18 cellular contexts compared by ENCODE assay signal in the genomic region with DNA sequence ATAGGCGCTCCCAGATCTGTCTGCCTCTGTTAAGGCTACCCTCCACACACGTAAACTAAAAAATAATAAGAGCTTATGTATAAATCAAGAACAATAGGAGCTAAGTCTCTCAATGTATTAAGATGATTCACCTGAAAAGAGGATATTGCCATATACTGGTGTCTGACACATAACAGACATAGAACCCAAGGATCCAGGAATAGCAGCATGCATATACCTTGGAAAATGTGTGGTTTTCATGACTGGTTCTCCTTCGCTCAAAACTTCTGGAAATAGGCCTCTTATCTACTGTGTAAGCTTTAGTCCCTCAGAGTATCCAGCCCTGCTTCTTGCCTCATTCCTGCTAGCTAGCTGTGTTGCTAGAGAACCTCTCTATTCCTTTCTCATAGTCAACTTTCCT.
A peak's percentile ranks its signal among the peaks of the same experiment; 100 is the strongest.
DNase-seq lines count a peak whose midpoint lies in the region; ATAC-seq and TF ChIP-seq lines count a peak whose summit lies in the region.
"Had no signal": no experiment of that assay in that cellular context is flagged by ENCODE, and none has a peak within 500 bp of the region (broad histone marks: within the 10 kb centered on the region; RNA-seq: fewer than 3 reads in every experiment).

No MANE protein-coding gene starts in this region.

- H3K4me1 Mint-ChIP-seq in activated T-helper 17 cell treated with anti-CD3 and anti-CD28 coated beads, Interleukin-2, amount 50 U/mL, for 72 hours: no peaks in the 10 kb centered on the region
- H3K4me1 Mint-ChIP-seq: B cell had no signal

- DNase-seq in HT1080 (ENCODE audit: low read depth): peak; percentile 69
- DNase-seq in RWPE2 (ENCODE audit: low spot score): no peak
- DNase-seq in brain microvascular endothelial cell: peak; percentile 0
- DNase-seq in NCI-H2029 treated with DMSO at 0.1 percent for 48 hours (lab: John Stamatoyannopoulos, UW): no peak
- DNase-seq in SW480 (ENCODE audit: low spot score): no peak
- DNase-seq: AML-193; Caco-2; Calu3; CD4-positive, alpha-beta T cell; CD8-positive, alpha-beta T cell; DMS79 treated with DMSO at 0.1 percent for 48 hours; GF-D8 had no signal

- H3K36me3 Mint-ChIP-seq in activated T-helper 17 cell treated with anti-CD3 and anti-CD28 coated beads, Interleukin-2, amount 50 U/mL, for 72 hours (ENCODE audit: low read depth): no peaks in the 10 kb centered on the region
- H3K36me3 Mint-ChIP-seq: CD8-positive, alpha-beta T cell had no signal

- H3K27me3 Mint-ChIP-seq in activated T-helper 17 cell treated with anti-CD3 and anti-CD28 coated beads, Interleukin-2, amount 50 U/mL, for 72 hours: no peaks in the 10 kb centered on the region
- H3K27me3 Mint-ChIP-seq: B cell; CD4-positive, alpha-beta T cell had no signal

- H3K36me3 ChIP-seq in RWPE2 (ENCODE audit: low read depth) (no peaks in the 10 kb centered on the region), brain microvascular endothelial cell (replicated peaks) (no peaks in the 10 kb centered on the region)
- H3K36me3 ChIP-seq: BLaER1 treated with 17β-estradiol and CSF1 and Interleukin-3, amounts not matched to agents 10 nM and 100 nM had no signal

- peaks cover 2% of the 10 kb centered on the region for H3K4me1 ChIP-seq in RWPE2 (ENCODE audit: insufficient read depth, poor library complexity, severe bottlenecking)
- H3K4me1 ChIP-seq: A549, Caco-2 had no signal

- no peak overlapping the region for H3K4me3 Mint-ChIP-seq in activated T-helper 17 cell treated with anti-CD3 and anti-CD28 coated beads, Interleukin-2, amount 50 U/mL, for 72 hours
- H3K4me3 Mint-ChIP-seq: B cell; CD4-positive, alpha-beta T cell; CD8-positive, alpha-beta T cell had no signal

- TF ChIP-seq CTCF in RWPE2 (IDR thresholded peaks at IDR 0.05; ENCODE audit: poor library complexity, severe bottlenecking) (no peak), brain microvascular endothelial cell (IDR thresholded peaks at IDR 0.05; ENCODE audit: low read depth, low read length, missing control alignments) (no peak)

- H3K27ac ChIP-seq in RWPE2 (ENCODE audit: poor library complexity, severe bottlenecking) (no peak overlapping the region), brain microvascular endothelial cell (no peak overlapping the region)
- H3K27ac ChIP-seq: 22Rv1; A549; BLaER1 treated with 17β-estradiol and CSF1 and Interleukin-3, amounts not matched to agents 10 nM and 100 nM; C4-2B had no signal

- H3K4me3 ChIP-seq in RWPE2 (ENCODE audit: severe bottlenecking) (no peak overlapping the region), brain microvascular endothelial cell (ENCODE audit: low read depth, low read length) (no peak overlapping the region)
- H3K4me3 ChIP-seq: A549; BLaER1 treated with 17β-estradiol and CSF1 and Interleukin-3, amounts not matched to agents 10 nM and 100 nM had no signal

- H3K27ac Mint-ChIP-seq in activated T-helper 17 cell treated with anti-CD3 and anti-CD28 coated beads, Interleukin-2, amount 50 U/mL, for 72 hours: no peak overlapping the region
- H3K27ac Mint-ChIP-seq: B cell; CD4-positive, alpha-beta T cell; CD8-positive, alpha-beta T cell had no signal

- peaks cover 13% of the 10 kb centered on the region for H3K9me3 Mint-ChIP-seq in activated T-helper 17 cell treated with anti-CD3 and anti-CD28 coated beads, Interleukin-2, amount 50 U/mL, for 72 hours

- in situ Hi-C loops in brain microvascular endothelial cell (cut with HindIII; ENCODE audit: low pct_ligation_motif_present, low sequenced_read_pairs): no loop called here

- H3K27me3 ChIP-seq in RWPE2 (ENCODE audit: insufficient read depth, poor library complexity, severe bottlenecking) (no peaks in the 10 kb centered on the region), brain microvascular endothelial cell (replicated peaks) (no peaks in the 10 kb centered on the region)

- H3K9me3 ChIP-seq in RWPE2 (ENCODE audit: severe bottlenecking): no peaks in the 10 kb centered on the region
- H3K9me3 ChIP-seq: A549; BLaER1 treated with 17β-estradiol and CSF1 and Interleukin-3, amounts not matched to agents 10 nM and 100 nM; Caco-2 had no signal

- peak; percentile 51; the same call in 2 of the 3 replicates for ATAC-seq in RWPE2 (ENCODE audit: low read depth)
- no peak for ATAC-seq in activated T-helper 17 cell treated with anti-CD3 and anti-CD28 coated beads, Interleukin-2, amount 50 U/mL, for 72 hours (replicated peaks)
- ATAC-seq: A549; CD8-positive, alpha-beta T cell had no signal

Comparison
In these comparisons a context has a peak if more than half of its experiments do, and no peak if none do; other contexts are left out.
1. DNase-seq: peak in HT1080 (single experiment) and brain microvascular endothelial cell (single experiment); none in RWPE2 (single experiment), NCI-H2029 treated with DMSO at 0.1 percent for 48 hours (single experiment) and SW480 (single experiment).